Comparison of ENCODE assay signal across 8 cellular contexts in genomic region chr5:10627185-10628115, GRCh38.
DNase-seq lines count a peak whose midpoint lies in the region; ATAC-seq, FAIRE-seq and TF ChIP-seq lines count a peak whose summit lies in the region.

No MANE protein-coding gene starts in this region.

- H3K27me3 ChIP-seq in keratinocyte (ENCODE audit: control insufficient read depth, extremely low read depth, insufficient read depth, low read length) = no peaks in the 10 kb centered on the region

- H3K9me1 ChIP-seq in keratinocyte (ENCODE audit: control insufficient read depth, extremely low read depth, insufficient read depth, low read length) = no peaks in the 10 kb centered on the region

- H3K4me1 ChIP-seq in keratinocyte (ENCODE audit: control insufficient read depth, extremely low read depth, insufficient read depth, low read length) = peaks cover 9% of the 10 kb centered on the region

- H3K36me3 ChIP-seq in keratinocyte (ENCODE audit: control insufficient read depth in 2 of 2, extremely low read depth in 1 of 2, insufficient read depth in 2 of 2, low read length in 2 of 2) = no peaks in the 10 kb centered on the region

- ATAC-seq in GM19025 (IDR thresholded peaks at IDR 0.05; ENCODE audit: low read depth, unreplicated experiment) = peak; percentile 28
- ATAC-seq in HG03280 (IDR thresholded peaks at IDR 0.05; ENCODE audit: unreplicated experiment) = peak; percentile 40
- peak; percentile 77 to 80 for ATAC-seq in activated CD4-positive, CD25-positive, alpha-beta regulatory T cell treated with anti-CD3 and anti-CD28 coated beads, Interleukin-2, amount 50 U/mL, for 24 hours

- H3K4me3 ChIP-seq in keratinocyte (ENCODE audit: control insufficient read depth in 2 of 3, extremely low read depth in 1 of 3, insufficient read depth in 2 of 3, low read depth in 1 of 3, low read length in 3 of 3) = peak overlapping the region in 2 of 3 experiments; percentile 46 to 69

- H4K20me1 ChIP-seq in keratinocyte (ENCODE audit: control insufficient read depth, extremely low read depth, insufficient read depth, low read length) = no peaks in the 10 kb centered on the region

- H3K4me2 ChIP-seq in keratinocyte (ENCODE audit: control insufficient read depth, extremely low read depth, insufficient read depth, low read depth, low read length) = peak overlapping the region; percentile 65

- H3K9me3 ChIP-seq in keratinocyte (ENCODE audit: control insufficient read depth, low read depth, low read length) = peaks cover 7% of the 10 kb centered on the region

- dilution Hi-C loops in keratinocyte (cut with MboI; ENCODE audit: extremely low pct_ligation_motif_present, low sequenced_read_pairs) = no loop called here

- H2AFZ ChIP-seq in keratinocyte (ENCODE audit: control insufficient read depth, low read length) = peak overlapping the region; percentile 75

- H3K79me2 ChIP-seq in keratinocyte (ENCODE audit: control insufficient read depth, insufficient read depth, low read length) = no peaks in the 10 kb centered on the region

- peak; percentile 74 to 92 (median 91) for TF ChIP-seq CTCF in keratinocyte (optimal IDR thresholded peaks at IDR 0.05 in 1 of 3, IDR thresholded peaks at IDR 0.05 in 1 of 3, conservative IDR thresholded peaks at IDR 0.05 in 1 of 3; ENCODE audit: extremely low read depth in 1 of 3, insufficient read depth in 2 of 3, low read length in 3 of 3)

- H3K9ac ChIP-seq in keratinocyte (ENCODE audit: control insufficient read depth, extremely low read depth, insufficient read depth, low read length) = peak overlapping the region; percentile 38

- FAIRE-seq in keratinocyte (lab: Jason Lieb, UNC) = peak; percentile 67

- H3K27ac ChIP-seq in keratinocyte (ENCODE audit: control insufficient read depth, insufficient read depth, low read length) = peak overlapping the region; percentile 11

- peak; percentile 78 to 84 for DNase-seq in AML-193 (lab: John Stamatoyannopoulos, UW)
- DNase-seq in NCI-H226 = peak; percentile 98
- DNase-seq in cerebellar nuclear complex (lab: John Stamatoyannopoulos, UW) = peak; percentile 83 to 86
- peak; percentile 82 for DNase-seq in keratinocyte (ENCODE audit: low read depth, low spot score)
- DNase-seq in stimulated activated CD4-positive, alpha-beta T cell treated with anti-CD3 and anti-CD28 coated beads, Interleukin-15, amount 100 ng/mL, for 1 hour (ENCODE audit: low read depth in 1 of 2, low spot score in 1 of 2) = peak; percentile 42 to 53

Comparison
In these comparisons a context has a peak if more than half of its experiments do, and no peak if none do; other contexts are left out.
1. Peak in every context shown above with its lines: DNase-seq, ATAC-seq, H3K4me3 ChIP-seq and H3K27ac ChIP-seq.
2. DNase-seq: peak in every context shown above with its lines; median percentile 98 in NCI-H226; 84 in cerebellar nuclear complex; 82 in keratinocyte; 81 in AML-193; 48 in stimulated activated CD4-positive, alpha-beta T cell treated with anti-CD3 and anti-CD28 coated beads, Interleukin-15, amount 100 ng/mL, for 1 hour.
3. ATAC-seq: peak in every context shown above with its lines; median percentile 78 in activated CD4-positive, CD25-positive, alpha-beta regulatory T cell treated with anti-CD3 and anti-CD28 coated beads, Interleukin-2, amount 50 U/mL, for 24 hours; 40 in HG03280; 28 in GM19025.